Comparison of ENCODE assay signal across 8 cellular contexts in the genomic region with DNA sequence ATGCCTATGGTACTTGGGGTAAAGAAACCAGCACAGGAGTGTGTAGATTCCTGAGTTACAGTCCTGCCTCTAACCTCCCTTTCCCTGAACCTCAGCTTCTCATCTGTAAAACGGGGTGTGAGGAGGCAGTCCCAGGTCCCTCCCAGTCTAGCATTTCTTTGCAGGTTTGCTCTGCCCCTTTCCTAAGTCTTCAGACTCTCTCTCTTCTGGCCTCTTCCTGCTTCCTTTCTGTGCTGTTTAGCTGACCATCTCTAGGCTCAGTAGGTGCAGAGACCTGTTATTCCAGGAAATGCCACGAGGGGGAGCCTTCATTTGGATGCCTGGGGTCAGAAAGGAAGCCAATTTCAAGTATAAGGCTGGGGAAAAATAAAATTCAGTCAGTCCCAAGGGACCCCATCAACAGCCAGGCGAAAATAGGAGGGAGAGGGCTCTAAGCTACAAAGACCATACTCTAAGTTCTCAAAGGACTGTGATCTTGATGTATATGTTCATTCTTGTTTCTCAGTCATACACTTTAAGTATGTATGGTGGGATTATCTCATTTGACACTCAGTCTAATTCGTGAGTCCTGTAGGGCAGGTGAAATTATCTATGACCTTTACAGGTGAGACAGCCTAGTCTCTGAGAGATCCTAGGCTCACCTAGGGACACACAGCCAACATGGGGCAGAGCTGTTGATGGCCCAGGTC.
DNase-seq lines count a peak whose midpoint lies in the region; ATAC-seq and TF ChIP-seq lines count a peak whose summit lies in the region.

No MANE protein-coding gene starts in this region.

- H3K27ac ChIP-seq in KOPT-K1 (ENCODE audit: low read depth, low read length, poor library complexity, severe bottlenecking), result peak overlapping the region; percentile 48
- H3K27ac ChIP-seq in neutrophil, result no peak overlapping the region
- no peak overlapping the region for H3K27ac ChIP-seq in substantia nigra (ENCODE audit: low read depth, low read length, poor library complexity, severe bottlenecking)

- ATAC-seq in GM18520 (IDR thresholded peaks at IDR 0.05; ENCODE audit: unreplicated experiment), result no peak

- peaks cover 0 to 7% of the 10 kb centered on the region in 2 experiments for H3K4me1 ChIP-seq in neutrophil (ENCODE audit: control insufficient read depth in 1 of 2, insufficient read depth in 1 of 2, low read depth in 1 of 2, low read length in 1 of 2)

- peaks cover 3% of the 10 kb centered on the region for H3K9me3 ChIP-seq in KOPT-K1 (ENCODE audit: insufficient read depth, low read length, poor library complexity, severe bottlenecking)
- H3K9me3 ChIP-seq in neutrophil, result no peaks in the 10 kb centered on the region

- peak; percentile 79 for DNase-seq in EL
- peak; percentile 77 for DNase-seq in RKO (ENCODE audit: low spot score)
- DNase-seq in activated T-cell treated with anti-CD3 and anti-CD28 coated beads, Interleukin-2, amount 50 U/mL, for 48 hours, result peak; percentile 88 to 89
- DNase-seq in fibroblast of pulmonary artery (ENCODE audit: low read depth), result peak; percentile 83
- DNase-seq in substantia nigra (lab: John Stamatoyannopoulos, UW), result peak in 44 of 49 donors; percentile 16 to 89 (median 68)

- peaks cover 97% of the 10 kb centered on the region for H3K27me3 ChIP-seq in neutrophil

- H3K36me3 ChIP-seq in KOPT-K1 (ENCODE audit: insufficient read depth, low read length) (no peaks in the 10 kb centered on the region), neutrophil (no peaks in the 10 kb centered on the region)

- TF ChIP-seq CTCF in fibroblast of pulmonary artery (IDR thresholded peaks at IDR 0.05; ENCODE audit: low read length, missing control alignments) (peak; percentile 94), neutrophil (IDR thresholded peaks at IDR 0.05) (peak; percentile 50)

- H3K4me3 ChIP-seq in fibroblast of pulmonary artery (replicated peaks; ENCODE audit: low read depth, low read length) (no peak overlapping the region), neutrophil (ENCODE audit: low read depth in 1 of 2, low read length in 1 of 2) (no peak overlapping the region)
